ENCODE assay signal across 30 cellular contexts in the genomic region with DNA sequence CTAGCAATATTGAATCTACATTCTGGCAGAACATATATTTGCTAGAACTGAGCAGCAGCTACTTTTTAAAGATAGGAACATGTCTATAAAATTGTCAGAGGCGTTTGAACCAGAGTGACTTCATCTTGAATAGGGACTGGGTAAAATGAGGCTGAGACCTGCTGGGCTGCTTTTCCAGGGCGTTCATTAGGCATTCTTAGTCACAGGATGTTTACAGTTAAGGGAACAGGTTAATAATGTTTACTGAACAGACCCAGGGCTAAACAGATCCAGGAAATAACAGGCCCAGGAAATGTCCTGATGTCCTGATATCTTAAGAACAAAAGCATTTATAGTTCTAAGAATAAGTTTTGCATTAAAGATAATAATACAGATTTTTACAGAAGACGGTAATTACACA.
"Had no signal": no experiment of that assay in that cellular context is flagged by ENCODE, and none has a peak within 500 bp of the region (broad histone marks: within the 10 kb centered on the region; RNA-seq: fewer than 3 reads in every experiment).

No MANE protein-coding gene starts in this region.

- H3K27ac Mint-ChIP-seq: activated CD4-positive, alpha-beta memory T cell treated with anti-CD3 and anti-CD28 coated beads for 36 hours; activated naive CD4-positive, alpha-beta T cell treated with anti-CD3 and anti-CD28 coated beads, Interleukin-2, amount 10 ng/mL, durations not matched to agents 7 days and 5 days; activated naive CD8-positive, alpha-beta T cell; activated naive CD8-positive, alpha-beta T cell treated with anti-CD3 and anti-CD28 coated beads, Interleukin-2, amount 50 U/mL, for 24 hours; brain; WTC11 had no signal

- H3K27me3 Mint-ChIP-seq: activated naive CD4-positive, alpha-beta T cell treated with anti-CD3 and anti-CD28 coated beads, Interleukin-2, amount 10 ng/mL, durations not matched to agents 7 days and 5 days; activated naive CD8-positive, alpha-beta T cell treated with anti-CD3 and anti-CD28 coated beads, Interleukin-2, amount 50 U/mL, for 24 hours; brain had no signal

- H3K36me3 Mint-ChIP-seq: activated CD4-positive, alpha-beta memory T cell treated with anti-CD3 and anti-CD28 coated beads for 36 hours; activated naive CD4-positive, alpha-beta T cell treated with anti-CD3 and anti-CD28 coated beads, Interleukin-2, amount 10 ng/mL, durations not matched to agents 7 days and 5 days; brain had no signal

- H3K4me1 Mint-ChIP-seq: activated naive CD4-positive, alpha-beta T cell treated with anti-CD3 and anti-CD28 coated beads, Interleukin-2, amount 10 ng/mL, durations not matched to agents 7 days and 5 days; activated naive CD8-positive, alpha-beta T cell treated with anti-CD3 and anti-CD28 coated beads, Interleukin-2, amount 50 U/mL, for 24 hours; brain had no signal

- H3K4me3 Mint-ChIP-seq: activated CD4-positive, alpha-beta memory T cell treated with anti-CD3 and anti-CD28 coated beads for 36 hours; activated naive CD4-positive, alpha-beta T cell treated with anti-CD3 and anti-CD28 coated beads, Interleukin-2, amount 10 ng/mL, durations not matched to agents 7 days and 5 days; activated naive CD8-positive, alpha-beta T cell; activated naive CD8-positive, alpha-beta T cell treated with anti-CD3 and anti-CD28 coated beads, Interleukin-2, amount 50 U/mL, for 24 hours; activated T-cell treated with anti-CD3 and anti-CD28 coated beads, Interleukin-2, amount 50 U/mL, for 4 hours; brain; WTC11 had no signal

- H3K9me3 ChIP-seq: MG63 had no signal

- H3K4me3 ChIP-seq: MG63 had no signal

- H3K27me3 ChIP-seq: MG63 had no signal

- H3K9me3 Mint-ChIP-seq: activated naive CD4-positive, alpha-beta T cell treated with anti-CD3 and anti-CD28 coated beads, Interleukin-2, amount 10 ng/mL, durations not matched to agents 7 days and 5 days; activated naive CD8-positive, alpha-beta T cell treated with anti-CD3 and anti-CD28 coated beads, Interleukin-2, amount 50 U/mL, for 24 hours had no signal

- FAIRE-seq: RCC 7860 had no signal

- DNase-seq: activated CD4-positive, alpha-beta memory T cell treated with anti-CD3 and anti-CD28 coated beads for 36 hours; activated CD4-positive, alpha-beta T cell treated with anti-CD3 and anti-CD28 coated beads for 4 hours; activated CD4-positive, alpha-beta T cell treated with anti-CD3 and anti-CD28 coated beads, Interleukin-2, amount 50 U/mL, for 1 hour; activated CD8-positive, alpha-beta memory T cell treated with anti-CD3 and anti-CD28 coated beads, Interleukin-2, amount 50 U/mL, for 4 hours; activated effector memory CD4-positive, alpha-beta T cell treated with Interleukin-2 at 50 U/mL for 16 hours; activated naive CD4-positive, alpha-beta T cell treated with anti-CD3 and anti-CD28 coated beads, Interleukin-2, amount 10 ng/mL, durations not matched to agents 7 days and 5 days; activated naive CD8-positive, alpha-beta T cell treated with anti-CD3 and anti-CD28 coated beads, Interleukin-2, amount 50 U/mL, for 24 hours; activated T-cell treated with anti-CD3 and anti-CD28 coated beads for 4 hours; activated T-cell treated with anti-CD3 and anti-CD28 coated beads, Interleukin-2, amount 50 U/mL, for 4 hours; anterior cingulate cortex; central memory CD4-positive, alpha-beta T cell; Karpas-422; MG63; NCI-H1048; NCI-H1105 treated with DMSO at 0.1 percent for 48 hours; NCI-H1436; NCI-H1694; NCI-H2029; NCI-H345; NCI-H524 treated with DMSO at 0.1 percent for 48 hours; Right ventricle myocardium superior; SW 1271; T-helper 1 cell; T-helper 2 cell; T-helper 9 cell had no signal

- ATAC-seq: activated CD4-positive, CD25-positive, alpha-beta regulatory T cell treated with anti-CD3 and anti-CD28 coated beads, Interleukin-2, amount 50 U/mL, for 24 hours; activated naive CD8-positive, alpha-beta T cell treated with anti-CD3 and anti-CD28 coated beads, Interleukin-2, amount 50 U/mL, for 24 hours; activated T-cell treated with anti-CD3 and anti-CD28 coated beads, Interleukin-2, amount 50 U/mL, for 4 hours; WTC11 had no signal

- H3K36me3 ChIP-seq: MG63 had no signal
